Comparison of ENCODE assay signal across 11 cellular contexts in genomic region chr1:54314691-54315455, GRCh38.
DNase-seq lines count a peak whose midpoint lies in the region; ATAC-seq, FAIRE-seq and TF ChIP-seq lines count a peak whose summit lies in the region.
"Had no signal": no experiment of that assay in that cellular context is flagged by ENCODE, and none has a peak within 500 bp of the region (broad histone marks: within the 10 kb centered on the region; RNA-seq: fewer than 3 reads in every experiment).

No MANE protein-coding gene starts in this region.

- ATAC-seq in left ventricle myocardium superior = peak; percentile 21
- ATAC-seq in left cardiac atrium = no peak
- ATAC-seq in K562 = no peak
- peak; percentile 77 for ATAC-seq in mucosa of descending colon
- no peak for ATAC-seq in HG02588 (IDR thresholded peaks at IDR 0.05; ENCODE audit: unreplicated experiment)
- no peak for ATAC-seq in activated naive CD4-positive, alpha-beta T cell treated with anti-CD3 and anti-CD28 coated beads, Interleukin-2, amount 50 U/mL, for 72 hours

- H3K9me3 Mint-ChIP-seq in activated naive CD4-positive, alpha-beta T cell treated with anti-CD3 and anti-CD28 coated beads, Interleukin-2, amount 50 U/mL, for 72 hours = no peaks in the 10 kb centered on the region

- H4K20me1 ChIP-seq in K562 (replicated peaks; ENCODE audit: control insufficient read depth, insufficient read depth, low read length) = peaks cover 36% of the 10 kb centered on the region

- in situ Hi-C loops in K562 (cut with MboI) = loop anchor here (25.0 kb wide), 1 partner anchor 172 kb away; no protein-coding TSS in a partner anchor

- peaks cover 3% of the 10 kb centered on the region for H3K9me1 ChIP-seq in K562 (ENCODE audit: control insufficient read depth, insufficient read depth, low read length)

- no peak for TF ChIP-seq POLR2A in K562 (conservative IDR thresholded peaks at IDR 0.05)
- no peak for TF ChIP-seq POLR2A in GM12891 (IDR thresholded peaks at IDR 0.05; ENCODE audit: low read depth, low read length)

- H3K4me1 ChIP-seq in K562 (replicated peaks in 1 of 2; ENCODE audit: control insufficient read depth in 2 of 2, insufficient read depth in 2 of 2, low read length in 2 of 2) = peaks cover 7 to 24% of the 10 kb centered on the region in 2 experiments; a peak in 4 of 5 replicates
- peaks cover 5% of the 10 kb centered on the region for H3K4me1 ChIP-seq in mucosa of descending colon (ENCODE audit: low read depth)

- TF ChIP-seq EP300 in K562 (IDR thresholded peaks at IDR 0.05; ENCODE audit: low read length) = no peak

- no peaks in the 10 kb centered on the region for H3K9me3 ChIP-seq in K562 (replicated peaks; ENCODE audit: control insufficient read depth, insufficient read depth, low read depth, low read length)
- no peaks in the 10 kb centered on the region for H3K9me3 ChIP-seq in mucosa of descending colon
- H3K9me3 ChIP-seq: spleen had no signal

- TF ChIP-seq RAD21 in K562 (CRISPR knock-in tag; conservative IDR thresholded peaks at IDR 0.05 in 1 of 2, IDR thresholded peaks at IDR 0.05 in 1 of 2) = no peak

- FAIRE-seq in K562 (lab: Jason Lieb, UNC) = peak; percentile 65
- no peak for FAIRE-seq in GM12891 (lab: Jason Lieb, UNC)

- TF ChIP-seq CTCF in K562 (IDR thresholded peaks at IDR 0.05 in 2 of 3, conservative IDR thresholded peaks at IDR 0.05 in 1 of 3; ENCODE audit: insufficient read depth in 2 of 3, low read depth in 1 of 3, low read length in 3 of 3) = no peak
- TF ChIP-seq CTCF in mucosa of descending colon (IDR thresholded peaks at IDR 0.05) = no peak

- intact Hi-C loops in left ventricle myocardium superior (cut with micrococcal nuclease) = no loop called here
- intact Hi-C loops in left cardiac atrium (cut with DNase I) = loop anchor here in 1 of 2 donors (5.0 kb wide), 1 partner anchor 172 kb away; no protein-coding TSS in a partner anchor
- intact Hi-C loops in K562 (cut with micrococcal nuclease) = loop anchor here (5.0 kb wide), 1 partner anchor 42 kb away; no protein-coding TSS in a partner anchor
- intact Hi-C loops in mucosa of descending colon (cut with DNase I, micrococcal nuclease) = no loop called here

- H3K4me2 ChIP-seq in K562 (ENCODE audit: insufficient read depth, low read length) = no peak overlapping the region

- H3K36me3 ChIP-seq in K562 (ENCODE audit: control insufficient read depth, insufficient read depth, low read length) = peaks cover 17% of the 10 kb centered on the region; the same call in 2 of the 3 replicates
- no peaks in the 10 kb centered on the region for H3K36me3 ChIP-seq in mucosa of descending colon (ENCODE audit: low read depth)
- H3K36me3 ChIP-seq: spleen had no signal

- DNase-seq in left ventricle myocardium superior (no peak), left cardiac atrium (no peak), K562 (ENCODE audit: extremely low read depth in 1 of 4, low spot score in 3 of 4) (no peak), mucosa of descending colon (peak in 2 of 3 donors; percentile 58 to 73), GM12891 (ENCODE audit: insufficient read length, low spot score) (no peak), activated gamma-delta T cell treated with Interleukin-2 at 50 U/mL for 16 hours (no peak)
- DNase-seq in activated naive CD4-positive, alpha-beta T cell treated with anti-CD3 and anti-CD28 coated beads, Interleukin-2, amount 50 U/mL, for 72 hours (ENCODE audit: low spot score in 2 of 2) = no peak
- DNase-seq: activated effector memory CD4-positive, alpha-beta T cell treated with anti-CD3 and anti-CD28 coated beads, Interleukin-2, amount 50 U/mL, for 16 hours; spleen had no signal

- CTCF ChIA-PET in K562 (lab: Yijun Ruan, JAX; ENCODE audit: low intra/inter-chr PET ratio) = no interaction called here

- H3K36me3 Mint-ChIP-seq in activated naive CD4-positive, alpha-beta T cell treated with anti-CD3 and anti-CD28 coated beads, Interleukin-2, amount 50 U/mL, for 72 hours = peaks cover 0 to 6% of the 10 kb centered on the region in 2 donors

- no peak overlapping the region for H3K27ac ChIP-seq in K562 (ENCODE audit: extremely low read depth, low read depth, low read length)

- POLR2A ChIA-PET in K562 (lab: Yijun Ruan, JAX) = interaction anchor here (0.7 to 1.2 kb wide), 3 partner anchors 9 to 378 kb away, joined by 3 read pairs; no protein-coding TSS in a partner anchor

- WGBS in K562 (ENCODE audit: insufficient coverage, low coverage, missing lambda C conversion rate) = 58% methylated on average over 10 of the region's 10 CpGs

- no peaks in the 10 kb centered on the region for H3K27me3 ChIP-seq in K562 (ENCODE audit: control insufficient read depth in 2 of 2, insufficient read depth in 2 of 2, low read length in 2 of 2)
- H3K27me3 ChIP-seq: spleen had no signal

- no peak overlapping the region for H2AFZ ChIP-seq in K562 (ENCODE audit: low read depth, low read length)

- no peak overlapping the region for H3K4me3 ChIP-seq in K562
- no peak overlapping the region for H3K4me3 ChIP-seq in mucosa of descending colon
- H3K4me3 ChIP-seq: spleen had no signal

- H3K79me2 ChIP-seq in K562 (ENCODE audit: control insufficient read depth, insufficient read depth, low read length) = peaks cover 66% of the 10 kb centered on the region

- H3K27ac Mint-ChIP-seq in activated naive CD4-positive, alpha-beta T cell treated with anti-CD3 and anti-CD28 coated beads, Interleukin-2, amount 50 U/mL, for 72 hours = peak overlapping the region in 1 of 2 donors; percentile 22
- H3K27ac Mint-ChIP-seq: B cell had no signal

- peak overlapping the region in 1 of 2 experiments; percentile 23; a peak in 1 of 4 replicates for H3K9ac ChIP-seq in K562 (ENCODE audit: insufficient read depth in 1 of 2, low read depth in 2 of 2, low read length in 2 of 2)

- BruUV-seq in K562 (replicated peaks; lab: Mats Ljungman, UMichigan) = no TSS peak

TF ChIP-seq in K562, 482 proteins besides CTCF, POLR2A, EP300 and RAD21:
- TF ChIP-seq BACH1 (tag; IDR thresholded peaks at IDR 0.05) = no peak
- no peak for TF ChIP-seq DNMT1 (IDR thresholded peaks at IDR 0.05)

TF ChIP-seq in GM12891, 5 proteins besides CTCF, POLR2A, EP300 and RAD21:
- TF ChIP-seq SPI1 (IDR thresholded peaks at IDR 0.05; ENCODE audit: low read depth, low read length) (no peak), TAF1 (IDR thresholded peaks at IDR 0.05; ENCODE audit: low read depth, low read length) (no peak), POU2F2 (IDR thresholded peaks at IDR 0.05; ENCODE audit: low read depth, low read length) (no peak), POLR2AphosphoS5 (IDR thresholded peaks at IDR 0.05; ENCODE audit: low read depth, low read length) (no peak), PAX5 (IDR thresholded peaks at IDR 0.05; ENCODE audit: insufficient read depth, low read length, severe bottlenecking) (no peak)
TF ChIP-seq in GM12891: peak in this region for 0.

Comparison
In these comparisons a context has a peak if more than half of its experiments do, and no peak if none do; other contexts are left out.
1. ATAC-seq: peak in left ventricle myocardium superior (single experiment) and mucosa of descending colon (single experiment); none in left cardiac atrium (0 of 2), K562 (single experiment), HG02588 (single experiment) and activated naive CD4-positive, alpha-beta T cell treated with anti-CD3 and anti-CD28 coated beads, Interleukin-2, amount 50 U/mL, for 72 hours (0 of 2).
2. DNase-seq: peak in mucosa of descending colon (2 of 3); none in left ventricle myocardium superior (single experiment), left cardiac atrium (single experiment), K562 (0 of 4), GM12891 (single experiment), activated gamma-delta T cell treated with Interleukin-2 at 50 U/mL for 16 hours (single experiment) and activated naive CD4-positive, alpha-beta T cell treated with anti-CD3 and anti-CD28 coated beads, Interleukin-2, amount 50 U/mL, for 72 hours (0 of 2).